In genomic region chr3:71525376-71525775, GRCh38 we compare ENCODE assay signal across 21 cellular contexts.
"Had no signal": no experiment of that assay in that cellular context is flagged by ENCODE, and none has a peak within 500 bp of the region (broad histone marks: within the 10 kb centered on the region; RNA-seq: fewer than 3 reads in every experiment).

No MANE protein-coding gene starts in this region.

- H3K9me3 ChIP-seq: esophagus muscularis mucosa, gastroesophageal sphincter, heart left ventricle, thyroid gland, uterus had no signal

- FAIRE-seq: kidney, TTC549 had no signal

- H3K4me3 ChIP-seq: esophagus muscularis mucosa, gastroesophageal sphincter, heart left ventricle, lung, thyroid gland, uterus had no signal

- H3K36me3 Mint-ChIP-seq: activated CD4-positive, alpha-beta memory T cell treated with anti-CD3 and anti-CD28 coated beads for 36 hours had no signal

- H3K4me1 ChIP-seq: uterus had no signal

- H3K27ac Mint-ChIP-seq: activated CD4-positive, alpha-beta memory T cell treated with anti-CD3 and anti-CD28 coated beads for 36 hours; activated naive CD4-positive, alpha-beta T cell treated with anti-CD3 and anti-CD28 coated beads, Interleukin-2, amount 50 U/mL, for 72 hours; activated T-helper 1 cell treated with anti-CD3 and anti-CD28 coated beads, Interleukin-12 subunit alpha, Interleukin-12 subunit beta, Interleukin-2, Interleukin-4 antibody, amounts not matched to agents 30 ng/mL and 10 ng/mL and 1 ng/mL, durations not matched to agents 14 hours and 24 hours and 36 hours; dendritic cell treated with granulocyte-macrophage colony-stimulating factor and Interleukin-4, amounts not matched to agents 40 ng/mL and 50 ng/mL, for 4 days had no signal

- H3K27me3 Mint-ChIP-seq: activated CD4-positive, alpha-beta memory T cell treated with anti-CD3 and anti-CD28 coated beads for 36 hours; dendritic cell treated with granulocyte-macrophage colony-stimulating factor and Interleukin-4, amounts not matched to agents 40 ng/mL and 50 ng/mL, for 4 days had no signal

- ATAC-seq: activated naive CD4-positive, alpha-beta T cell treated with anti-CD3 and anti-CD28 coated beads, Interleukin-2, amount 50 U/mL, for 72 hours; gastroesophageal sphincter; heart left ventricle; left lobe of liver had no signal

- DNase-seq: activated CD4-positive, alpha-beta memory T cell treated with anti-CD3 and anti-CD28 coated beads for 36 hours; activated gamma-delta T cell treated with Interleukin-2 at 50 U/mL for 16 hours; activated T-cell treated with anti-CD3 and anti-CD28 coated beads for 4 hours; effector memory CD4-positive, alpha-beta T cell; heart left ventricle; kidney; nucleus accumbens; posterior cingulate gyrus; stimulated activated CD4-positive, alpha-beta T cell treated with anti-CD3 and anti-CD28 coated beads, Interleukin-2, amount 100 ng/mL, for 24 hours; stimulated activated naive CD4-positive, alpha-beta T cell treated with Interleukin-2 at 50 U/mL for 16 hours; thyroid gland; uterus had no signal

- H3K27ac ChIP-seq: esophagus muscularis mucosa, gastroesophageal sphincter, heart left ventricle, thyroid gland, uterus had no signal

- H3K27me3 ChIP-seq: esophagus muscularis mucosa, gastroesophageal sphincter, heart left ventricle, thyroid gland, uterus had no signal

- H3K36me3 ChIP-seq: esophagus muscularis mucosa, gastroesophageal sphincter, heart left ventricle, thyroid gland, uterus had no signal

- H3K4me3 Mint-ChIP-seq: activated CD4-positive, alpha-beta memory T cell treated with anti-CD3 and anti-CD28 coated beads for 36 hours; activated T-helper 1 cell treated with anti-CD3 and anti-CD28 coated beads, Interleukin-12 subunit alpha, Interleukin-12 subunit beta, Interleukin-2, Interleukin-4 antibody, amounts not matched to agents 30 ng/mL and 10 ng/mL and 1 ng/mL, durations not matched to agents 14 hours and 24 hours and 36 hours; dendritic cell treated with granulocyte-macrophage colony-stimulating factor and Interleukin-4, amounts not matched to agents 40 ng/mL and 50 ng/mL, for 4 days; nephron had no signal

- H3K9me3 Mint-ChIP-seq: activated CD4-positive, alpha-beta memory T cell treated with anti-CD3 and anti-CD28 coated beads for 36 hours; activated naive CD4-positive, alpha-beta T cell treated with anti-CD3 and anti-CD28 coated beads, Interleukin-2, amount 50 U/mL, for 72 hours; activated T-helper 1 cell treated with anti-CD3 and anti-CD28 coated beads, Interleukin-12 subunit alpha, Interleukin-12 subunit beta, Interleukin-2, Interleukin-4 antibody, amounts not matched to agents 30 ng/mL and 10 ng/mL and 1 ng/mL, durations not matched to agents 14 hours and 24 hours and 36 hours; dendritic cell treated with granulocyte-macrophage colony-stimulating factor and Interleukin-4, amounts not matched to agents 40 ng/mL and 50 ng/mL, for 4 days; nephron had no signal
